16 cellular contexts compared by ENCODE assay signal in the genomic region with DNA sequence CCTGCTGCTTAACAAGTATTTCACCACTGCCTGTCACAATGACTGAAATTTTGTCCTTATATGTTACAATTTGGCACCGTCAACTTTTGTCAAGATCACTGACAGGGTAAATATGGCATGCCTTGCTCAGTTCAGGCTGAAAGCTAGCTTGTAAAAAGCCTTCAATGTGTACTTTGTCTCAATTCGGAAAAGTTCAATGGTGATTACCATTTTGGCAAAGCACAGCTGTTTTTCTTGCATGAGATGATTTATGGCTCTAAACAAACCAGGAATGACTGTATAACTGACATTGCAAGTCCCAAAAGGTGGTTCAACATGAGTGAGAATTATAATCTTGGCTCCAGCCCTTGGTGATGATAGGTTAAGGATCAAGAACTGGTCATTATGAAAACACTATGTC.
"Had no signal": no experiment of that assay in that cellular context is flagged by ENCODE, and none has a peak within 500 bp of the region (broad histone marks: within the 10 kb centered on the region; RNA-seq: fewer than 3 reads in every experiment).

No MANE protein-coding gene starts in this region.

- H3K27me3 ChIP-seq: gastrocnemius medialis, heart right ventricle, neutrophil, suprapubic skin, thyroid gland had no signal

- H3K4me3 ChIP-seq: gastrocnemius medialis, heart right ventricle, smooth muscle cell, suprapubic skin, thyroid gland had no signal

- H3K36me3 ChIP-seq: gastrocnemius medialis, heart right ventricle, neutrophil, suprapubic skin, thyroid gland had no signal

- H3K9me3 ChIP-seq: gastrocnemius medialis, neutrophil, thyroid gland had no signal

- H3K4me1 ChIP-seq: gastrocnemius medialis, heart right ventricle, suprapubic skin, thyroid gland had no signal

- DNase-seq: effector memory CD4-positive, alpha-beta T cell; gastrocnemius medialis; heart right ventricle; hypothalamus; kidney glomerular epithelial cell; mammary epithelial cell; naive thymus-derived CD8-positive, alpha-beta T cell; right cardiac atrium; stimulated activated CD4-positive, alpha-beta T cell treated with anti-CD3 and anti-CD28 coated beads, Interleukin-2, amount 100 ng/mL, for 48 hours; stimulated activated naive CD8-positive, alpha-beta T cell treated with anti-CD3 and anti-CD28 coated beads, Interleukin-15, Interleukin-2, amounts not matched to agents 100 U/mL and 50 U/mL, for 24 hours; thyroid gland had no signal

- ATAC-seq: esophagus mucosa; gastrocnemius medialis; heart right ventricle; left lobe of liver; naive thymus-derived CD8-positive, alpha-beta T cell; right cardiac atrium; stimulated activated naive CD8-positive, alpha-beta T cell treated with anti-CD3 and anti-CD28 coated beads, Interleukin-15, Interleukin-2, amounts not matched to agents 100 U/mL and 50 U/mL, for 24 hours had no signal

- H3K27ac ChIP-seq: gastrocnemius medialis, heart right ventricle, neutrophil, suprapubic skin, thyroid gland had no signal
